Comparison of ENCODE assay signal across 1 cellular context in genomic region chr4:142743071-142743825, GRCh38.
TF ChIP-seq lines count a peak whose summit lies in the region.

No MANE protein-coding gene starts in this region.

TF ChIP-seq in HCT116, 20 proteins besides CTCF, POLR2A, EP300 and RAD21 (continued from another document):
- TF ChIP-seq ZBTB33 (IDR thresholded peaks at IDR 0.05; ENCODE audit: extremely low read depth, insufficient replicate concordance, low read length) (no peak), SP1 (IDR thresholded peaks at IDR 0.05; ENCODE audit: low read depth) (0 out of 2 replicates have a peak, but pooled peaks have one; percentile 30), ATF3 (IDR thresholded peaks at IDR 0.05) (no peak), TCF7L2 (IDR thresholded peaks at IDR 0.05; ENCODE audit: borderline replicate concordance, extremely low read depth, insufficient read depth, insufficient read length) (no peak), SRF (IDR thresholded peaks at IDR 0.05; ENCODE audit: low read depth) (no peak), YY1 (IDR thresholded peaks at IDR 0.05; ENCODE audit: extremely low read depth, insufficient replicate concordance, low read depth, low read length) (no peak), JUND (IDR thresholded peaks at IDR 0.05) (0 out of 2 replicates have a peak, but pooled peaks have one; percentile 37), EZH2 (IDR thresholded peaks at IDR 0.05) (no peak), MAX (IDR thresholded peaks at IDR 0.05) (no peak), ZFX (IDR thresholded peaks at IDR 0.05) (no peak), POLR2AphosphoS5 (IDR thresholded peaks at IDR 0.05; ENCODE audit: low read depth, low read length) (no peak)
- TF ChIP-seq, protein P1, sequence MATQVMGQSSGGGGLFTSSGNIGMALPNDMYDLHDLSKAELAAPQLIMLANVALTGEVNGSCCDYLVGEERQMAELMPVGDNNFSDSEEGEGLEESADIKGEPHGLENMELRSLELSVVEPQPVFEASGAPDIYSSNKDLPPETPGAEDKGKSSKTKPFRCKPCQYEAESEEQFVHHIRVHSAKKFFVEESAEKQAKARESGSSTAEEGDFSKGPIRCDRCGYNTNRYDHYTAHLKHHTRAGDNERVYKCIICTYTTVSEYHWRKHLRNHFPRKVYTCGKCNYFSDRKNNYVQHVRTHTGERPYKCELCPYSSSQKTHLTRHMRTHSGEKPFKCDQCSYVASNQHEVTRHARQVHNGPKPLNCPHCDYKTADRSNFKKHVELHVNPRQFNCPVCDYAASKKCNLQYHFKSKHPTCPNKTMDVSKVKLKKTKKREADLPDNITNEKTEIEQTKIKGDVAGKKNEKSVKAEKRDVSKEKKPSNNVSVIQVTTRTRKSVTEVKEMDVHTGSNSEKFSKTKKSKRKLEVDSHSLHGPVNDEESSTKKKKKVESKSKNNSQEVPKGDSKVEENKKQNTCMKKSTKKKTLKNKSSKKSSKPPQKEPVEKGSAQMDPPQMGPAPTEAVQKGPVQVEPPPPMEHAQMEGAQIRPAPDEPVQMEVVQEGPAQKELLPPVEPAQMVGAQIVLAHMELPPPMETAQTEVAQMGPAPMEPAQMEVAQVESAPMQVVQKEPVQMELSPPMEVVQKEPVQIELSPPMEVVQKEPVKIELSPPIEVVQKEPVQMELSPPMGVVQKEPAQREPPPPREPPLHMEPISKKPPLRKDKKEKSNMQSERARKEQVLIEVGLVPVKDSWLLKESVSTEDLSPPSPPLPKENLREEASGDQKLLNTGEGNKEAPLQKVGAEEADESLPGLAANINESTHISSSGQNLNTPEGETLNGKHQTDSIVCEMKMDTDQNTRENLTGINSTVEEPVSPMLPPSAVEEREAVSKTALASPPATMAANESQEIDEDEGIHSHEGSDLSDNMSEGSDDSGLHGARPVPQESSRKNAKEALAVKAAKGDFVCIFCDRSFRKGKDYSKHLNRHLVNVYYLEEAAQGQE (IDR thresholded peaks at IDR 0.05; ENCODE audit: low read depth), result no peak
TF ChIP-seq in HCT116: peak in this region for 4.
